1 cellular context compared by ENCODE assay signal in genomic region chr18:13222371-13223281, GRCh38.
TF ChIP-seq lines count a peak whose summit lies in the region.

No MANE protein-coding gene starts in this region.

TF ChIP-seq in SK-N-SH, 30 proteins besides CTCF, POLR2A, EP300 and RAD21 (continued from another document):
- TF ChIP-seq, protein P1, sequence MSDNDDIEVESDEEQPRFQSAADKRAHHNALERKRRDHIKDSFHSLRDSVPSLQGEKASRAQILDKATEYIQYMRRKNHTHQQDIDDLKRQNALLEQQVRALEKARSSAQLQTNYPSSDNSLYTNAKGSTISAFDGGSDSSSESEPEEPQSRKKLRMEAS (IDR thresholded peaks at IDR 0.05; ENCODE audit: low read depth) = no peak
- no peak for TF ChIP-seq TAF1 (IDR thresholded peaks at IDR 0.05; ENCODE audit: borderline replicate concordance, low read depth, low read length)
- TF ChIP-seq MEF2A (IDR thresholded peaks at IDR 0.05; ENCODE audit: borderline replicate concordance, low read depth) = no peak
- no peak for TF ChIP-seq ELF1 (IDR thresholded peaks at IDR 0.05)
- TF ChIP-seq MXI1 (IDR thresholded peaks at IDR 0.05; ENCODE audit: low read depth, low read length) = peak; percentile 58; the same call in 1 of the 2 replicates
- no peak for TF ChIP-seq REST (IDR thresholded peaks at IDR 0.05; ENCODE audit: low read depth, low read length)
- TF ChIP-seq RCOR1 (IDR thresholded peaks at IDR 0.05; ENCODE audit: low read length) = peak; percentile 64
- no peak for TF ChIP-seq JUND (IDR thresholded peaks at IDR 0.05)
- TF ChIP-seq SIN3A (IDR thresholded peaks at IDR 0.05; ENCODE audit: borderline replicate concordance, low read depth, low read length) = 0 out of 2 replicates have a peak, but pooled peaks have one; percentile 38
- no peak for TF ChIP-seq GABPA (IDR thresholded peaks at IDR 0.05; ENCODE audit: low read depth)
- peak; percentile 68 for TF ChIP-seq NRF1 (IDR thresholded peaks at IDR 0.05; ENCODE audit: low read depth, low read length)
- TF ChIP-seq TCF12 (IDR thresholded peaks at IDR 0.05) = no peak
- TF ChIP-seq, protein P2, sequence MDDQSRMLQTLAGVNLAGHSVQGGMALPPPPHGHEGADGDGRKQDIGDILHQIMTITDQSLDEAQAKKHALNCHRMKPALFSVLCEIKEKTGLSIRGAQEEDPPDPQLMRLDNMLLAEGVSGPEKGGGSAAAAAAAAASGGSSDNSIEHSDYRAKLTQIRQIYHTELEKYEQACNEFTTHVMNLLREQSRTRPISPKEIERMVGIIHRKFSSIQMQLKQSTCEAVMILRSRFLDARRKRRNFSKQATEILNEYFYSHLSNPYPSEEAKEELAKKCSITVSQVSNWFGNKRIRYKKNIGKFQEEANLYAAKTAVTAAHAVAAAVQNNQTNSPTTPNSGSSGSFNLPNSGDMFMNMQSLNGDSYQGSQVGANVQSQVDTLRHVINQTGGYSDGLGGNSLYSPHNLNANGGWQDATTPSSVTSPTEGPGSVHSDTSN (IDR thresholded peaks at IDR 0.05) = peak; percentile 85
- no peak for TF ChIP-seq TEAD4 (IDR thresholded peaks at IDR 0.05; ENCODE audit: borderline replicate concordance, insufficient read depth)
